ENCODE assay signal across 12 cellular contexts in the genomic region with DNA sequence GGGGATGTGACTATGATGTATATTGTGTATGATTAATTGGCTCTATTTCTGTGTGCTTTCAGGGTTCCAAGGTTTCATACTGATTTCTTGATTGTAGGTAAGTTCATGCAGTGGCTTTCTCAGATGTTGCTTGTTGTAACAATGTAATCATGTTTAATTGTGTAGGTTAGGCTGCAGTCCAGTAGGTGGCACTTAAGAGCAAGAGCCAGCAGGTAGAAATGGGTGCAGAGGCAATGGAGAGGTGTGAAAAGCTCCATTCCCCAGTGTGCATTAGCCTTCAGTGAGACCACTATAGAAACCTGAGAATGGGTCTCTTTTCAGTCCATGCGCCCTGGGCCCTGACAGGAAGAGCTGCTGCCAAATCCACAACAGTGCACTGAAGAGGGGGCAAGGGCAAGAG. TPM values are rescaled to one million over a fixed set of nuclear protein-coding genes. Genes with fewer than 3 reads are reported as not detected.
DNase-seq lines count a peak whose midpoint lies in the region; ATAC-seq and FAIRE-seq lines count a peak whose summit lies in the region.
"Had no signal": no experiment of that assay in that cellular context is flagged by ENCODE, and none has a peak within 500 bp of the region (broad histone marks: within the 10 kb centered on the region; RNA-seq: fewer than 3 reads in every experiment).

No MANE protein-coding gene starts in this region.

- H3K9me3 Mint-ChIP-seq in activated CD4-positive, alpha-beta memory T cell treated with anti-CD3 and anti-CD28 coated beads for 36 hours: peaks cover 1% of the 10 kb centered on the region

- CTCF ChIA-PET in activated CD4-positive, alpha-beta memory T cell treated with anti-CD3 and anti-CD28 coated beads for 36 hours (lab: Charles Lee): interaction anchor here (0.6 kb wide), 1 partner anchor 1145 kb away, joined by 3 read pairs; no protein-coding TSS in a partner anchor

- DNase-seq in DMS 273 (lab: John Stamatoyannopoulos, UW; ENCODE audit: unreplicated experiment) (peak; percentile 38), DMS 273 treated with DMSO at 0.1 percent for 48 hours (lab: John Stamatoyannopoulos, UW) (no peak), RCC 7860 (ENCODE audit: low spot score) (peak; percentile 5), kidney tubule cell (ENCODE audit: low spot score) (peak; percentile 20)
- DNase-seq in activated CD4-positive, alpha-beta memory T cell treated with anti-CD3 and anti-CD28 coated beads for 36 hours: no peak
- DNase-seq in activated naive CD4-positive, alpha-beta T cell treated with Interleukin-2 at 50 U/mL for 16 hours: no peak
- DNase-seq: 8988T; activated naive CD4-positive, alpha-beta T cell treated with anti-CD3 and anti-CD28 coated beads, Interleukin-2, amount 50 U/mL, for 16 hours had no signal

- no peaks in the 10 kb centered on the region for H3K36me3 Mint-ChIP-seq in activated CD4-positive, alpha-beta memory T cell treated with anti-CD3 and anti-CD28 coated beads for 36 hours

- no peaks in the 10 kb centered on the region for H3K27me3 Mint-ChIP-seq in activated CD4-positive, alpha-beta memory T cell treated with anti-CD3 and anti-CD28 coated beads for 36 hours

- POLR2A ChIA-PET in activated CD4-positive, alpha-beta memory T cell treated with anti-CD3 and anti-CD28 coated beads for 36 hours (lab: Charles Lee): no interaction called here

- H3K4me1 Mint-ChIP-seq in activated CD4-positive, alpha-beta memory T cell treated with anti-CD3 and anti-CD28 coated beads for 36 hours (ENCODE audit: low read depth): no peaks in the 10 kb centered on the region

- FAIRE-seq in RCC 7860 (lab: Jason Lieb, UNC): no peak

- intact Hi-C loops in activated CD4-positive, alpha-beta memory T cell treated with anti-CD3 and anti-CD28 coated beads for 36 hours (cut with micrococcal nuclease): no loop called here

- H3K27ac Mint-ChIP-seq in activated CD4-positive, alpha-beta memory T cell treated with anti-CD3 and anti-CD28 coated beads for 36 hours: no peak overlapping the region

- ATAC-seq in HG02885 (IDR thresholded peaks at IDR 0.05; ENCODE audit: poor library complexity, unreplicated experiment) (peak; percentile 78), HG03097 (IDR thresholded peaks at IDR 0.05; ENCODE audit: low FRiP score, unreplicated experiment) (no peak)

- no peak overlapping the region for H3K4me3 Mint-ChIP-seq in activated CD4-positive, alpha-beta memory T cell treated with anti-CD3 and anti-CD28 coated beads for 36 hours

RNA-seq across cellular contexts. Expression of gene DCAF12L2, which starts 28.2 kb away (rescaled TPM):
- total RNA-seq in activated CD4-positive, alpha-beta memory T cell treated with anti-CD3 and anti-CD28 coated beads for 36 hours: not detected
- total RNA-seq: Daoy, glomerular endothelial cell had no signal

Comparison
In these comparisons a context has a peak if more than half of its experiments do, and no peak if none do; other contexts are left out.
1. DNase-seq: peak in DMS 273 (single experiment), RCC 7860 (single experiment) and kidney tubule cell (single experiment); none in DMS 273 treated with DMSO at 0.1 percent for 48 hours (single experiment), activated CD4-positive, alpha-beta memory T cell treated with anti-CD3 and anti-CD28 coated beads for 36 hours (single experiment) and activated naive CD4-positive, alpha-beta T cell treated with Interleukin-2 at 50 U/mL for 16 hours (single experiment).